Comparison of ENCODE assay signal across 8 cellular contexts in the genomic region with DNA sequence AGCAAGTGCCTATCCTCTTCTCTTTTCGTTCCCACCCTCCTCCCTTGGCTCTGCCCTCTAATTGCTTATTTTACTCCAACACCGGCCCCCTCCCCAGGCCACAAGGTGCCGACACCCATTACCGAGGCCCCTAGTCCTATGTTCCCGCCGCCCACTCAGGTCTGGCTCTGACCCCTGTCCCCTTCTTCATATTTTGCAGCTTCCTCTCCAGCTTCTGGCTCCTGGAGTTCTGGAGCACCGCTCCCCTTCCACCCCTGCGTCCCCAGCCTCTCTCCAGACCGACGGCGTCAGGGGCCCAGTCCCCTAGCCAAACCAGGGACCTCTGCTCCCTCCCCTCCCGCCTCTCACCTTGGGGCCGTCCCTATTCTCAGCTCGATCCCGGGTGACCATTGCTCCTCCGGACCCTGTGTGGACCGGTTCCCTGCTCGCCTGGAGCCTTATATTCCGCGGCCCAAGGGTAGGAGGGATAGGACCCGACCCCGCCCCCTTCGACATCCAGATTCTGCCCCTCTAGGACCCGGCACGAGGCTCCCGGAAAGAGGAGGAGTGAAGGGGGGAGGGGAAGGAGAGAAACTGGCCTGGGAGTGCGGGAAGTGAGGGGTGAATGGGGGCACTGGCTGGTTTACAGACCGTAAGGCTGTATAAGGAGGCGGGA. TPM values are rescaled to one million over a fixed set of nuclear protein-coding genes. Genes with fewer than 3 reads are reported as not detected.
DNase-seq lines count a peak whose midpoint lies in the region; ATAC-seq and TF ChIP-seq lines count a peak whose summit lies in the region.

TSS of gene HES7 (minus strand) at position 412 of the 655 bp plus-strand sequence. CDS start at position 390, 22 bp downstream.

- no peak for ATAC-seq in activated CD8-positive, alpha-beta T cell treated with anti-CD3 and anti-CD28 coated beads for 36 hours

- H3K27me3 ChIP-seq in GM23248 (replicated peaks; ENCODE audit: insufficient read depth) (no peaks in the 10 kb centered on the region), thymus (ENCODE audit: control insufficient read depth, insufficient read depth) (peaks cover 63% of the 10 kb centered on the region)

- peak within 1 kb of the TSS; percentile 77 for H3K4me3 ChIP-seq in AG04449 (ENCODE audit: low read depth, low read length)
- peak within 1 kb of the TSS; percentile 75 for H3K4me3 ChIP-seq in GM23248
- H3K4me3 ChIP-seq in thymus (ENCODE audit: low read length), result peak within 1 kb of the TSS; percentile 52

- peak within 1 kb of the TSS; percentile 51 for H3K9ac ChIP-seq in GM23248

- intact Hi-C loops in activated CD8-positive, alpha-beta T cell treated with anti-CD3 and anti-CD28 coated beads for 36 hours (cut with micrococcal nuclease), result loop anchor here (2.0 to 10.0 kb wide), 2 partner anchors 29 to 171 kb away; partner anchors contain the start of genes PER1 and SLC25A35

- no peaks in the 10 kb centered on the region for H3K9me3 Mint-ChIP-seq in activated CD8-positive, alpha-beta T cell treated with anti-CD3 and anti-CD28 coated beads for 36 hours
- peaks cover 0 to 7% (median 0%) of the 10 kb centered on the region in 6 donors for H3K9me3 Mint-ChIP-seq in immature natural killer cell

- H3K36me3 ChIP-seq in GM23248 (ENCODE audit: low read depth), result no peaks in the 10 kb centered on the region
- no peaks in the 10 kb centered on the region for H3K36me3 ChIP-seq in thymus (ENCODE audit: control insufficient read depth, insufficient read depth)

- DNase-seq in AG04449 (ENCODE audit: low read depth, low spot score) (no peak), GM23248 (peak; percentile 44), immature natural killer cell (no peak), NCI-H2171 (lab: John Stamatoyannopoulos, UW) (no peak), CD1c-positive myeloid dendritic cell (ENCODE audit: extremely low spot score) (no peak), Ammon's horn (ENCODE audit: low spot score) (no peak)
- peak; percentile 29 for DNase-seq in activated CD8-positive, alpha-beta T cell treated with anti-CD3 and anti-CD28 coated beads for 36 hours

- H3K36me3 Mint-ChIP-seq in activated CD8-positive, alpha-beta T cell treated with anti-CD3 and anti-CD28 coated beads for 36 hours (ENCODE audit: low read depth), result peaks cover 11% of the 10 kb centered on the region
- H3K36me3 Mint-ChIP-seq in immature natural killer cell, result peaks cover 0 to 3% (median 0%) of the 10 kb centered on the region in 3 donors

- H3K4me3 Mint-ChIP-seq in activated CD8-positive, alpha-beta T cell treated with anti-CD3 and anti-CD28 coated beads for 36 hours, result peak within 1 kb of the TSS; percentile 97
- H3K4me3 Mint-ChIP-seq in immature natural killer cell, result peak within 1 kb of the TSS; percentile 90 to 100 (median 98)

- peaks cover 23% of the 10 kb centered on the region for H3F3A ChIP-seq in GM23248 (ENCODE audit: insufficient read depth)

- TF ChIP-seq CTCF in AG04449 (IDR thresholded peaks at IDR 0.05; ENCODE audit: insufficient read depth, low read length, missing control alignments), result no peak
- no peak for TF ChIP-seq CTCF in activated CD8-positive, alpha-beta T cell treated with anti-CD3 and anti-CD28 coated beads for 36 hours (IDR thresholded peaks at IDR 0.05)

- in situ Hi-C loops in GM23248 (cut with MboI), result no loop called here

- 2% methylated on average over 29 of the region's 29 CpGs for WGBS in GM23248 (ENCODE audit: low coverage in 1 of 2, low lambda C conversion rate in 2 of 2, missing lambda C conversion rate in 2 of 2), 2 experiments
- WGBS in thymus, result 1% methylated on average over 29 of the region's 29 CpGs

- H3K4me2 ChIP-seq in GM23248 (ENCODE audit: unreplicated experiment), result peak within 1 kb of the TSS; percentile 96

- no peaks in the 10 kb centered on the region for H3K9me2 ChIP-seq in GM23248 (ENCODE audit: insufficient read depth)

- H3K4me1 ChIP-seq in GM23248 (ENCODE audit: insufficient read depth), result peaks cover 22% of the 10 kb centered on the region
- H3K4me1 ChIP-seq in thymus (ENCODE audit: control insufficient read depth, insufficient read depth, low read length), result peaks cover 30% of the 10 kb centered on the region

- H3K4me1 Mint-ChIP-seq in activated CD8-positive, alpha-beta T cell treated with anti-CD3 and anti-CD28 coated beads for 36 hours (ENCODE audit: low read depth), result peaks cover 53% of the 10 kb centered on the region
- peaks cover 66 to 78% of the 10 kb centered on the region in 2 donors for H3K4me1 Mint-ChIP-seq in immature natural killer cell

- peak within 1 kb of the TSS; percentile 85 for H2AFZ ChIP-seq in GM23248

- CTCF ChIA-PET in AG04449 (lab: Yijun Ruan, JAX), result interaction anchor here (0.8 to 3.9 kb wide), 7 partner anchors 9 to 98 kb away, joined by 3 to 41 read pairs (median 5); partner anchors contain the start of gene VAMP2
- CTCF ChIA-PET in activated CD8-positive, alpha-beta T cell treated with anti-CD3 and anti-CD28 coated beads for 36 hours (lab: Charles Lee), result interaction anchor here (0.9 to 3.5 kb wide), 11 partner anchors 13 to 177 kb away, joined by 3 to 30 read pairs (median 5); no protein-coding TSS in a partner anchor

- H4K20me1 ChIP-seq in GM23248 (ENCODE audit: insufficient read depth), result no peaks in the 10 kb centered on the region

- H3K27ac Mint-ChIP-seq in activated CD8-positive, alpha-beta T cell treated with anti-CD3 and anti-CD28 coated beads for 36 hours, result no peak within 1 kb of the TSS
- peak within 1 kb of the TSS in 5 of 6 donors; percentile 22 to 85 (median 82) for H3K27ac Mint-ChIP-seq in immature natural killer cell

- H3K9me3 ChIP-seq in GM23248 (ENCODE audit: low read depth) (no peaks in the 10 kb centered on the region), thymus (ENCODE audit: control insufficient read depth) (no peaks in the 10 kb centered on the region)

- H3K27ac ChIP-seq in GM23248 (no peak within 1 kb of the TSS), thymus (ENCODE audit: low read depth) (no peak within 1 kb of the TSS)

- peaks cover 34% of the 10 kb centered on the region for H3K27me3 Mint-ChIP-seq in activated CD8-positive, alpha-beta T cell treated with anti-CD3 and anti-CD28 coated beads for 36 hours
- peaks cover 57 to 72% (median 72%) of the 10 kb centered on the region in 3 donors for H3K27me3 Mint-ChIP-seq in immature natural killer cell (ENCODE audit: low read depth in 3 of 3)

- POLR2A ChIA-PET in AG04449 (lab: Yijun Ruan, JAX), result interaction anchor here (0.9 to 1.3 kb wide), 4 partner anchors 28 to 62 kb away, joined by 3 to 5 read pairs (median 4); partner anchors contain the start of gene PER1
- POLR2A ChIA-PET in activated CD8-positive, alpha-beta T cell treated with anti-CD3 and anti-CD28 coated beads for 36 hours (lab: Charles Lee), result interaction anchor here (1.0 to 7.1 kb wide), 13 partner anchors 10 to 125 kb away, joined by 3 to 102 read pairs (median 7); partner anchors contain the start of genes PFAS and VAMP2

- no peaks in the 10 kb centered on the region for H3K79me2 ChIP-seq in GM23248 (ENCODE audit: insufficient read depth)

RNA-seq across cellular contexts. Expression of gene HES7, which starts in this region (rescaled TPM):
- not detected in 2 replicates for total RNA-seq in GM23248 (2014; rRNA removed; shearing (Covaris generic))
- polyA plus RNA-seq in GM23248 (2016; fragmentation: Nextera tagmentation; extraction: Ambion mirVana) (not detected in 2 replicates), immature natural killer cell (not detected), thymus (0.75 TPM)
- 1 to 10 TPM; 4.0 to 4.9 TPM for total RNA-seq in activated CD8-positive, alpha-beta T cell treated with anti-CD3 and anti-CD28 coated beads for 36 hours

Comparison
In these comparisons a context has a peak if more than half of its experiments do, and no peak if none do; other contexts are left out.
1. Peak in DNase-seq, H3K4me3 ChIP-seq, H3K9ac ChIP-seq and H3K4me2 ChIP-seq in GM23248; RNA of the gene not detected or under 1 TPM.